8 cellular contexts compared by ENCODE assay signal in the genomic region with DNA sequence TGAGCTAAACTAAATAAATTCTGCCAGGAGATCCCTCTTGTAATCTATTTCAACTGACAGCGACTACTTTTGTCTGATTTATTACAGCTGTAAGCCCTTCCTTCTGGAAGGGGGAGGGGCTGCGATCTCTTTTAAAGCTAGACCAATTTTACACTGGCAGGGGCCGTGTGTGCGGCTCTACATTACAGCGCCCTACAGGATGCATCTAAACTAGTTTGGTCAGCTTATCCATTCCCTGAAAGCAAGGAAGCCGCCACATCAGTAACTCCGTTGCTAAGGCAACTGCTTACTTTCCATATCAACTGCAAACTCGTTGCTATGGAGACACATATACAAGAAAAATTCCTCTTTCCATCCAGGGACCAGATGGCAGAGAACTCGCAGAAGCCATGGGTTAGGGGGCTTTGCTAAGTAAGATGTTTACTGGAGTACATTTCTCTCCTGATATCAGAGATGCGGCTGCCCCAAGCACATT. TPM values are rescaled to one million over a fixed set of nuclear protein-coding genes. Genes with fewer than 3 reads are reported as not detected.
DNase-seq lines count a peak whose midpoint lies in the region; ATAC-seq and TF ChIP-seq lines count a peak whose summit lies in the region.

No MANE protein-coding gene starts in this region.

- H3K36me3 Mint-ChIP-seq in chondrocyte (ENCODE audit: low read depth) (peaks cover 10% of the 10 kb centered on the region), mesothelial cell of epicardium (peaks cover 11% of the 10 kb centered on the region)
- H3K36me3 Mint-ChIP-seq in activated T-cell treated with anti-CD3 and anti-CD28 coated beads, Interleukin-2, amount 50 U/mL, for 4 hours (ENCODE audit: insufficient read depth), result peaks cover 20% of the 10 kb centered on the region

- DNase-seq in COLO668 (lab: John Stamatoyannopoulos, UW; ENCODE audit: unreplicated experiment) (peak; percentile 47), NCI-H1694 treated with DMSO at 0.1 percent for 48 hours (lab: John Stamatoyannopoulos, UW) (peak; percentile 93), chondrocyte (ENCODE audit: low spot score) (no peak), mesothelial cell of epicardium (ENCODE audit: low spot score in 2 of 2, unreplicated experiment in 2 of 2) (peak in 1 of 2 experiments; percentile 22)
- DNase-seq in activated T-cell treated with anti-CD3 and anti-CD28 coated beads, Interleukin-2, amount 50 U/mL, for 4 hours, result no peak

- TF ChIP-seq POLR2A in GM18505 (IDR thresholded peaks at IDR 0.05; ENCODE audit: borderline replicate concordance, extremely low read depth, insufficient read depth, insufficient read length), result no peak

- H3K27me3 Mint-ChIP-seq in chondrocyte (ENCODE audit: low read depth), result no peaks in the 10 kb centered on the region
- no peaks in the 10 kb centered on the region for H3K27me3 Mint-ChIP-seq in mesothelial cell of epicardium (ENCODE audit: low read depth)
- no peaks in the 10 kb centered on the region for H3K27me3 Mint-ChIP-seq in activated T-cell treated with anti-CD3 and anti-CD28 coated beads, Interleukin-2, amount 50 U/mL, for 4 hours (ENCODE audit: low read depth)

- H3K4me3 Mint-ChIP-seq in chondrocyte (ENCODE audit: unreplicated experiment) (no peak overlapping the region), mesothelial cell of epicardium (no peak overlapping the region)
- H3K4me3 Mint-ChIP-seq in activated T-cell treated with anti-CD3 and anti-CD28 coated beads, Interleukin-2, amount 50 U/mL, for 4 hours, result no peak overlapping the region

- H3K9me3 Mint-ChIP-seq in chondrocyte (ENCODE audit: low read depth), result no peaks in the 10 kb centered on the region
- no peaks in the 10 kb centered on the region for H3K9me3 Mint-ChIP-seq in mesothelial cell of epicardium
- no peaks in the 10 kb centered on the region for H3K9me3 Mint-ChIP-seq in activated T-cell treated with anti-CD3 and anti-CD28 coated beads, Interleukin-2, amount 50 U/mL, for 4 hours

- no peak for ATAC-seq in GM18505 (IDR thresholded peaks at IDR 0.05; ENCODE audit: unreplicated experiment)
- ATAC-seq in HG02798 (IDR thresholded peaks at IDR 0.05; ENCODE audit: poor library complexity, unreplicated experiment), result no peak
- ATAC-seq in GM21528 (IDR thresholded peaks at IDR 0.05; ENCODE audit: low FRiP score, unreplicated experiment), result no peak
- no peak for ATAC-seq in activated T-cell treated with anti-CD3 and anti-CD28 coated beads, Interleukin-2, amount 50 U/mL, for 4 hours

- H3K4me1 Mint-ChIP-seq in chondrocyte (ENCODE audit: low read depth) (peaks cover 47% of the 10 kb centered on the region), mesothelial cell of epicardium (peaks cover 17% of the 10 kb centered on the region)
- peaks cover 74% of the 10 kb centered on the region for H3K4me1 Mint-ChIP-seq in activated T-cell treated with anti-CD3 and anti-CD28 coated beads, Interleukin-2, amount 50 U/mL, for 4 hours (ENCODE audit: low read depth)

- TF ChIP-seq CTCF in chondrocyte (IDR thresholded peaks at IDR 0.05) (no peak), mesothelial cell of epicardium (IDR thresholded peaks at IDR 0.05; ENCODE audit: unreplicated experiment) (no peak)

- H3K27ac Mint-ChIP-seq in chondrocyte (ENCODE audit: unreplicated experiment) (peak overlapping the region; percentile 80), mesothelial cell of epicardium (peak overlapping the region; percentile 89)

RNA-seq across cellular contexts. Expression of gene FOXN3, which starts 17.4 kb away (rescaled TPM):
- total RNA-seq in chondrocyte (129 to 161 TPM (median 155 TPM) in 3 replicates), mesothelial cell of epicardium (114 to 124 TPM (median 120 TPM) in 3 replicates)
- 10 to 100 TPM; 67.0 to 83.1 (median 69.5) TPM for total RNA-seq in activated T-cell treated with anti-CD3 and anti-CD28 coated beads, Interleukin-2, amount 50 U/mL, for 4 hours

Comparison
In these comparisons a context has a peak if more than half of its experiments do, and no peak if none do; other contexts are left out.
1. DNase-seq: peak in COLO668 (single experiment) and NCI-H1694 treated with DMSO at 0.1 percent for 48 hours (single experiment); none in chondrocyte (single experiment) and activated T-cell treated with anti-CD3 and anti-CD28 coated beads, Interleukin-2, amount 50 U/mL, for 4 hours (single experiment).